19 cellular contexts compared by ENCODE assay signal in genomic region chr11:124841765-124842700, GRCh38. TPM values are rescaled to one million over a fixed set of nuclear protein-coding genes. Genes with fewer than 3 reads are reported as not detected.
DNase-seq lines count a peak whose midpoint lies in the region; ATAC-seq and TF ChIP-seq lines count a peak whose summit lies in the region.
"Had no signal": no experiment of that assay in that cellular context is flagged by ENCODE, and none has a peak within 500 bp of the region (broad histone marks: within the 10 kb centered on the region; RNA-seq: fewer than 3 reads in every experiment).

No MANE protein-coding gene starts in this region.

- CTCF ChIA-PET in A673 (lab: Charles Lee): no interaction called here

- peak overlapping the region; percentile 5 for H3K4me3 Mint-ChIP-seq in endothelial cell (ENCODE audit: unreplicated experiment)
- H3K4me3 Mint-ChIP-seq: activated naive CD8-positive, alpha-beta T cell; CD8-positive, alpha-beta T cell; T-helper 2 cell treated with Interferon-gamma antibody and Interleukin-4, amounts not matched to agents 5 μg/mL and 100 μg/mL, for 36 hours had no signal

- peaks cover 8% of the 10 kb centered on the region for H3K4me1 Mint-ChIP-seq in endothelial cell (ENCODE audit: unreplicated experiment)

- peaks cover 31% of the 10 kb centered on the region for H3K27me3 Mint-ChIP-seq in endothelial cell (ENCODE audit: unreplicated experiment)

- H3K9me3 Mint-ChIP-seq in endothelial cell (ENCODE audit: unreplicated experiment): no peaks in the 10 kb centered on the region
- H3K9me3 Mint-ChIP-seq: activated T-cell treated with anti-CD3 and anti-CD28 coated beads, Interleukin-2, amount 50 U/mL, for 72 hours; CD8-positive, alpha-beta T cell; T-helper 2 cell treated with Interferon-gamma antibody and Interleukin-4, amounts not matched to agents 5 μg/mL and 100 μg/mL, for 36 hours had no signal

- H4K8ac ChIP-seq in neuronal stem cell (ENCODE audit: low read depth, low read length): no peak overlapping the region

- BruUV-seq in A673 (replicated peaks; lab: Mats Ljungman, UMichigan): no TSS peak

- H3K36me3 ChIP-seq in neuronal stem cell (replicated peaks in 1 of 2; ENCODE audit: control insufficient read depth in 2 of 2, insufficient read depth in 2 of 2, low read length in 2 of 2) (no peaks in the 10 kb centered on the region), A673 (ENCODE audit: insufficient read depth, low read length, poor library complexity, severe bottlenecking) (no peaks in the 10 kb centered on the region)
- H3K36me3 ChIP-seq: colonic mucosa, Peyer's patch, right atrium auricular region had no signal

- H3K27ac Mint-ChIP-seq in endothelial cell (ENCODE audit: unreplicated experiment): no peak overlapping the region
- H3K27ac Mint-ChIP-seq: activated naive CD8-positive, alpha-beta T cell; activated T-cell treated with anti-CD3 and anti-CD28 coated beads, Interleukin-2, amount 50 U/mL, for 72 hours; CD8-positive, alpha-beta T cell; T-helper 2 cell treated with Interferon-gamma antibody and Interleukin-4, amounts not matched to agents 5 μg/mL and 100 μg/mL, for 36 hours had no signal

- H2BK15ac ChIP-seq in neuronal stem cell (ENCODE audit: low read length): no peak overlapping the region

- no peak overlapping the region for H3K23ac ChIP-seq in neuronal stem cell (ENCODE audit: low read depth, low read length, poor library complexity)

- no peak overlapping the region for H3K4ac ChIP-seq in neuronal stem cell (ENCODE audit: low read length)

- no peak overlapping the region for H4K91ac ChIP-seq in neuronal stem cell (ENCODE audit: low read depth, low read length, poor library complexity)

- H3K27me3 ChIP-seq in neuronal stem cell (ENCODE audit: control insufficient read depth in 3 of 3, insufficient read depth in 3 of 3, low read depth in 1 of 3, low read length in 3 of 3) (peaks cover 11 to 94% (median 53%) of the 10 kb centered on the region in 3 experiments), A673 (replicated peaks; ENCODE audit: insufficient read depth, low read depth, low read length, poor library complexity) (peaks cover 88% of the 10 kb centered on the region)

- TF ChIP-seq CTCF in endothelial cell (IDR thresholded peaks at IDR 0.05; ENCODE audit: unreplicated experiment) (no peak), A673 (conservative IDR thresholded peaks at IDR 0.05; ENCODE audit: low read depth, low read length) (no peak)

- WGBS in neuronal stem cell (ENCODE audit: extremely low coverage in 2 of 2, insufficient read length in 2 of 2, insufficient replicate concordance in 1 of 2), 2 donors: no CpG with 5 or more reads among the region's 8 CpGs

- intact Hi-C loops in A673 (cut with micrococcal nuclease; ENCODE audit: unreplicated experiment): no loop called here

- no peak for ATAC-seq in HG02678 (IDR thresholded peaks at IDR 0.05; ENCODE audit: unreplicated experiment)
- ATAC-seq in activated CD4-positive, CD25-positive, alpha-beta regulatory T cell treated with anti-CD3 and anti-CD28 coated beads, Interleukin-2, amount 50 U/mL, for 24 hours: no peak
- ATAC-seq: activated T-cell treated with anti-CD3 and anti-CD28 coated beads, Interleukin-2, amount 50 U/mL, for 72 hours; CD8-positive, alpha-beta T cell; K562 had no signal

- H2AK5ac ChIP-seq in neuronal stem cell (ENCODE audit: low read depth, low read length): no peak overlapping the region

- peak; percentile 27 for DNase-seq in ELF-1 (ENCODE audit: low read depth, low spot score)
- peak; percentile 62 for DNase-seq in NCI-H2196 treated with DMSO at 0.1 percent for 48 hours (lab: John Stamatoyannopoulos, UW; ENCODE audit: unreplicated experiment)
- no peak for DNase-seq in endothelial cell (ENCODE audit: low spot score)
- DNase-seq in neuronal stem cell (ENCODE audit: low spot score): no peak
- DNase-seq in kidney glomerular epithelial cell (lab: John Stamatoyannopoulos, UW): no peak
- no peak for DNase-seq in A673 (ENCODE audit: low spot score)
- DNase-seq: activated CD4-positive, CD25-positive, alpha-beta regulatory T cell; activated T-cell treated with anti-CD3 and anti-CD28 coated beads, Interleukin-2, amount 50 U/mL, for 72 hours; CD8-positive, alpha-beta T cell; colonic mucosa; midbrain; Peyer's patch had no signal

- H3K14ac ChIP-seq in neuronal stem cell (ENCODE audit: low read length): no peak overlapping the region

- peak overlapping the region; percentile 93 for H2AFZ ChIP-seq in neuronal stem cell (ENCODE audit: low read length)

- H3K9me3 ChIP-seq in neuronal stem cell (replicated peaks in 1 of 2; ENCODE audit: control insufficient read depth in 2 of 2, insufficient read depth in 1 of 2, low read depth in 1 of 2, low read length in 2 of 2): peaks cover 0 to 7% of the 10 kb centered on the region in 2 donors
- H3K9me3 ChIP-seq in A673 (ENCODE audit: low read depth, low read length, poor library complexity, severe bottlenecking): no peaks in the 10 kb centered on the region
- H3K9me3 ChIP-seq: colonic mucosa, Peyer's patch, right atrium auricular region had no signal

- H2BK120ac ChIP-seq in neuronal stem cell (ENCODE audit: low read depth, low read length): no peak overlapping the region

- no peak overlapping the region for H2BK12ac ChIP-seq in neuronal stem cell (ENCODE audit: low read length)

- H3K36me3 Mint-ChIP-seq in endothelial cell (ENCODE audit: low read depth, unreplicated experiment): peaks cover 10% of the 10 kb centered on the region
- H3K36me3 Mint-ChIP-seq: activated naive CD8-positive, alpha-beta T cell; CD8-positive, alpha-beta T cell had no signal

- H3K4me1 ChIP-seq in neuronal stem cell (ENCODE audit: control insufficient read depth in 2 of 2, insufficient read depth in 1 of 2, low read depth in 1 of 2, low read length in 2 of 2) (peaks cover 9 to 47% of the 10 kb centered on the region in 2 donors), A673 (ENCODE audit: insufficient read depth, low read length, poor library complexity, severe bottlenecking) (peaks cover 32% of the 10 kb centered on the region)

- no peak overlapping the region for H3K27ac ChIP-seq in neuronal stem cell (replicated peaks; ENCODE audit: low read length)
- H3K27ac ChIP-seq in A673 (ENCODE audit: low read depth, low read length, poor library complexity, severe bottlenecking): no peak overlapping the region
- H3K27ac ChIP-seq: colonic mucosa, Peyer's patch, right atrium auricular region, SK-N-MC had no signal

- H3K79me1 ChIP-seq in neuronal stem cell (ENCODE audit: low read depth, low read length): no peaks in the 10 kb centered on the region

- H2BK5ac ChIP-seq in neuronal stem cell (ENCODE audit: low read length): no peak overlapping the region

- peak overlapping the region; percentile 66 for H3K18ac ChIP-seq in neuronal stem cell (ENCODE audit: low read length)

- H3K4me2 ChIP-seq in neuronal stem cell (ENCODE audit: insufficient read depth, low read length, poor library complexity, severe bottlenecking): no peak overlapping the region

- no peak overlapping the region for H3K9ac ChIP-seq in neuronal stem cell (ENCODE audit: low read depth, low read length, poor library complexity)

- H3K4me3 ChIP-seq in neuronal stem cell (ENCODE audit: low read length in 2 of 2): no peak overlapping the region
- no peak overlapping the region for H3K4me3 ChIP-seq in A673 (ENCODE audit: low read depth, low read length, poor library complexity, severe bottlenecking)
- H3K4me3 ChIP-seq: colonic mucosa, K562, Peyer's patch, right atrium auricular region had no signal

- POLR2A ChIA-PET in A673 (lab: Charles Lee; ENCODE audit: low non-redundant PET): interaction anchor here (0.7 kb wide), 1 partner anchor 767 kb away, joined by 8 read pairs; no protein-coding TSS in a partner anchor

RNA-seq across cellular contexts. Expression of gene ROBO3, which starts 23.2 kb away (rescaled TPM):
- 40.0 TPM for total RNA-seq in endothelial cell (ENCODE audit: unreplicated experiment)
- polyA plus RNA-seq in neuronal stem cell (2013, experiment 1 of 2): 9.5 TPM
- polyA plus RNA-seq in neuronal stem cell (2013, experiment 2 of 2): 8.8 TPM
- 2.3 and 5.1 TPM in 2 replicates for total RNA-seq in A673 (2021)

RNA-seq across cellular contexts. Expression of gene MSANTD2, which starts 41.8 kb away (rescaled TPM):
- total RNA-seq in endothelial cell (ENCODE audit: unreplicated experiment) (32.4 TPM), A673 (2021) (31.4 and 33.3 TPM in 2 replicates)
- 14.2 TPM for polyA plus RNA-seq in neuronal stem cell (2013, experiment 1 of 2)
- 14.6 TPM for polyA plus RNA-seq in neuronal stem cell (2013, experiment 2 of 2)

RNA-seq across cellular contexts. Expression of gene ROBO4, which starts 55.6 kb away (rescaled TPM):
- 28.8 TPM for total RNA-seq in endothelial cell (ENCODE audit: unreplicated experiment)
- not detected for polyA plus RNA-seq in neuronal stem cell (2013, experiment 1 of 2)
- polyA plus RNA-seq in neuronal stem cell (2013, experiment 2 of 2): not detected
- not detected in 2 replicates for total RNA-seq in A673 (2021)
- total RNA-seq: activated T-cell treated with anti-CD3 and anti-CD28 coated beads, Interleukin-2, amount 50 U/mL, for 72 hours; CD8-positive, alpha-beta T cell; K562 had no signal
- polyA plus RNA-seq: K562 had no signal

Comparison
In these comparisons a context has a peak if more than half of its experiments do, and no peak if none do; other contexts are left out.
1. DNase-seq: peak in ELF-1 (single experiment) and NCI-H2196 treated with DMSO at 0.1 percent for 48 hours (single experiment); none in endothelial cell (single experiment), neuronal stem cell (single experiment), kidney glomerular epithelial cell (single experiment) and A673 (single experiment).
2. RNA of gene ROBO4, which starts 55.6 kb away (total RNA-seq): 28.8 TPM in endothelial cell (single experiment); not detected in A673; every median in the first group is over 10 times any median in the second.